In the genomic region with DNA sequence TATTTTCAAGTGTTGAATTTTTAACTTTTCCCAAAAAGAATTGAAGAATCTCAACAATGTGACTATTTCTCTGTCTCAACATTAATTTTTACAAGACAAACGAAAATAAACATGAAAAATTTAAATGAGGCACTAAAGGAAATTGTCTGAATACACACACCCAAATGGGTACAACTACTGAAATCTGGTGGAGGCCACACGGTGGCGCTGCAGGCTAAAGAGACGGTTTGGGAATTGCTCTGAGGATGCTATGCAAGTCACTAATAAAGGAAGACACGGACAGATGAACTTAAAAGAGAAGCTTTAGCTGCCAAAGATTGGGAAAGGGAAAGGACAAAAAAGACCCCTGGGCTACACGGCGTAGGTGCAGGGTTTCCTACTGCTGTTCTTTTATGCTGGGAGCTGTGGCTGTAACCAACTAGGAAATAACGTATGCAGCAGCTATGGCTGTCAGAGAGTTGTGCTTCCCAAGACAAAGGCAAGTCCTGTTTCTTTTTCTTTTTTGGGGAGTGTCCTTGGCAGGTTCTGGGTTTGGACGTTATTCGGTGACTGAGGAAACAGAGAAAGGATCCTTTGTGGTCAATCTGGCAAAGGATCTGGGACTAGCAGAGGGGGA, we compare ENCODE assay signal across 1 cellular context.
TF ChIP-seq lines count a peak whose summit lies in the region.

Gene PCDHB10 (plus strand): TSS at position 244 of the 616 bp plus-strand sequence. CDS start 200 bp downstream, at position 444.

TF ChIP-seq in GM12878, 131 proteins besides CTCF, POLR2A, EP300 and RAD21 (continued from another document):
- no peak for TF ChIP-seq ZBTB4 (CRISPR knock-in tag; IDR thresholded peaks at IDR 0.05)
- no peak for TF ChIP-seq CREB1 (IDR thresholded peaks at IDR 0.05; ENCODE audit: low read depth)
- no peak for TF ChIP-seq EGR1 (IDR thresholded peaks at IDR 0.05; ENCODE audit: borderline replicate concordance in 1 of 2, low read depth in 2 of 2, low read length in 2 of 2)
- TF ChIP-seq SRF (IDR thresholded peaks at IDR 0.05; ENCODE audit: low read depth in 2 of 2, low read length in 2 of 2): no peak
- TF ChIP-seq IRF4 (IDR thresholded peaks at IDR 0.05; ENCODE audit: low read depth, low read length): no peak
- no peak for TF ChIP-seq HSF1 (IDR thresholded peaks at IDR 0.05; ENCODE audit: low read depth, low read length)
- TF ChIP-seq BRCA1 (IDR thresholded peaks at IDR 0.05; ENCODE audit: low read depth, low read length): no peak
- TF ChIP-seq, protein P1, sequence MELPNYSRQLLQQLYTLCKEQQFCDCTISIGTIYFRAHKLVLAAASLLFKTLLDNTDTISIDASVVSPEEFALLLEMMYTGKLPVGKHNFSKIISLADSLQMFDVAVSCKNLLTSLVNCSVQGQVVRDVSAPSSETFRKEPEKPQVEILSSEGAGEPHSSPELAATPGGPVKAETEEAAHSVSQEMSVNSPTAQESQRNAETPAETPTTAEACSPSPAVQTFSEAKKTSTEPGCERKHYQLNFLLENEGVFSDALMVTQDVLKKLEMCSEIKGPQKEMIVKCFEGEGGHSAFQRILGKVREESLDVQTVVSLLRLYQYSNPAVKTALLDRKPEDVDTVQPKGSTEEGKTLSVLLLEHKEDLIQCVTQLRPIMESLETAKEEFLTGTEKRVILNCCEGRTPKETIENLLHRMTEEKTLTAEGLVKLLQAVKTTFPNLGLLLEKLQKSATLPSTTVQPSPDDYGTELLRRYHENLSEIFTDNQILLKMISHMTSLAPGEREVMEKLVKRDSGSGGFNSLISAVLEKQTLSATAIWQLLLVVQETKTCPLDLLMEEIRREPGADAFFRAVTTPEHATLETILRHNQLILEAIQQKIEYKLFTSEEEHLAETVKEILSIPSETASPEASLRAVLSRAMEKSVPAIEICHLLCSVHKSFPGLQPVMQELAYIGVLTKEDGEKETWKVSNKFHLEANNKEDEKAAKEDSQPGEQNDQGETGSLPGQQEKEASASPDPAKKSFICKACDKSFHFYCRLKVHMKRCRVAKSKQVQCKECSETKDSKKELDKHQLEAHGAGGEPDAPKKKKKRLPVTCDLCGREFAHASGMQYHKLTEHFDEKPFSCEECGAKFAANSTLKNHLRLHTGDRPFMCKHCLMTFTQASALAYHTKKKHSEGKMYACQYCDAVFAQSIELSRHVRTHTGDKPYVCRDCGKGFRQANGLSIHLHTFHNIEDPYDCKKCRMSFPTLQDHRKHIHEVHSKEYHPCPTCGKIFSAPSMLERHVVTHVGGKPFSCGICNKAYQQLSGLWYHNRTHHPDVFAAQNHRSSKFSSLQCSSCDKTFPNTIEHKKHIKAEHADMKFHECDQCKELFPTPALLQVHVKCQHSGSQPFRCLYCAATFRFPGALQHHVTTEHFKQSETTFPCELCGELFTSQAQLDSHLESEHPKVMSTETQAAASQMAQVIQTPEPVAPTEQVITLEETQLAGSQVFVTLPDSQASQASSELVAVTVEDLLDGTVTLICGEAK (IDR thresholded peaks at IDR 0.05; ENCODE audit: borderline replicate concordance): no peak
- no peak for TF ChIP-seq POLR2AphosphoS2 (IDR thresholded peaks at IDR 0.05; ENCODE audit: low read depth, low read length)
